Comparison of ENCODE assay signal across 1 cellular context in genomic region chr4:87512400-87512799, GRCh38.
TF ChIP-seq lines count a peak whose summit lies in the region.

No MANE protein-coding gene starts in this region.

TF ChIP-seq in GM23338, 12 proteins besides CTCF, POLR2A, EP300 and RAD21 (continued from another document):
- TF ChIP-seq ZNF462 (CRISPR knock-in tag; IDR thresholded peaks at IDR 0.05): no peak
